In genomic region chr7:2437537-2438148, GRCh38 we compare ENCODE assay signal across 34 cellular contexts. TPM values are rescaled to one million over a fixed set of nuclear protein-coding genes. Genes with fewer than 3 reads are reported as not detected.
DNase-seq lines count a peak whose midpoint lies in the region; ATAC-seq, FAIRE-seq and TF ChIP-seq lines count a peak whose summit lies in the region.
"Had no signal": no experiment of that assay in that cellular context is flagged by ENCODE, and none has a peak within 500 bp of the region (broad histone marks: within the 10 kb centered on the region; RNA-seq: fewer than 3 reads in every experiment).

No MANE protein-coding gene starts in this region.

- H3K4me3 ChIP-seq in left ventricle myocardium inferior (no peak overlapping the region), heart left ventricle (no peak overlapping the region), keratinocyte (ENCODE audit: control insufficient read depth in 2 of 3, extremely low read depth in 1 of 3, insufficient read depth in 2 of 3, low read depth in 1 of 3, low read length in 3 of 3) (no peak overlapping the region), skeletal muscle satellite cell (ENCODE audit: low read length) (no peak overlapping the region)
- H3K4me3 ChIP-seq: breast epithelium, heart right ventricle, Peyer's patch, spleen, vagina had no signal

- peak overlapping the region; percentile 64 for H3K27ac ChIP-seq in left ventricle myocardium inferior (replicated peaks)
- peak overlapping the region in 2 of 12 donors; percentile 5 to 46 for H3K27ac ChIP-seq in heart left ventricle
- H3K27ac ChIP-seq in keratinocyte (ENCODE audit: control insufficient read depth, insufficient read depth, low read length): no peak overlapping the region
- H3K27ac ChIP-seq: breast epithelium, foreskin keratinocyte, Peyer's patch, spleen, vagina had no signal

- H3K36me3 ChIP-seq in left ventricle myocardium inferior (peaks cover 27% of the 10 kb centered on the region), heart left ventricle (peaks cover 0 to 42% (median 34%) of the 10 kb centered on the region in 9 donors), keratinocyte (ENCODE audit: control insufficient read depth in 2 of 2, extremely low read depth in 1 of 2, insufficient read depth in 2 of 2, low read length in 2 of 2) (peaks cover 0 to 2% of the 10 kb centered on the region in 2 experiments), skeletal muscle satellite cell (ENCODE audit: insufficient read depth, low read length) (peaks cover 16% of the 10 kb centered on the region)

- intact Hi-C loops in left ventricle myocardium inferior (cut with micrococcal nuclease): no loop called here
- intact Hi-C loops in heart left ventricle (cut with DNase I): no loop called here

- FAIRE-seq in keratinocyte (lab: Jason Lieb, UNC): no peak
- FAIRE-seq: H54 had no signal

- peak overlapping the region; percentile 37 for H3K4me2 ChIP-seq in keratinocyte (ENCODE audit: control insufficient read depth, extremely low read depth, insufficient read depth, low read depth, low read length)
- H3K4me2 ChIP-seq in skeletal muscle satellite cell (ENCODE audit: low read length): peak overlapping the region; percentile 49

- no peak for DNase-seq in left ventricle myocardium inferior
- no peak for DNase-seq in heart left ventricle
- DNase-seq in keratinocyte (ENCODE audit: low read depth, low spot score): no peak
- no peak for DNase-seq in RKO (ENCODE audit: low spot score)
- no peak for DNase-seq in activated effector memory CD4-positive, alpha-beta T cell treated with Interleukin-2 at 50 U/mL for 16 hours
- no peak for DNase-seq in NCI-H1436 (lab: John Stamatoyannopoulos, UW)
- no peak for DNase-seq in COR-L47 (lab: John Stamatoyannopoulos, UW)
- DNase-seq: activated CD4-positive, alpha-beta T cell treated with anti-CD3 and anti-CD28 coated beads, Interleukin-2, amount 50 U/mL, for 48 hours; activated CD8-positive, alpha-beta memory T cell treated with anti-CD3 and anti-CD28 coated beads, Interleukin-2, amount 50 U/mL, for 48 hours; amygdala; DMS79; erythroblast; foreskin keratinocyte; GDM1; heart right ventricle; natural killer cell; NCI-H1048; NCI-H187 treated with DMSO at 0.1 percent for 48 hours; NCI-H526 treated with DMSO at 0.1 percent for 48 hours; Peyer's patch; spleen; stimulated activated CD4-positive, alpha-beta T cell treated with anti-CD3 and anti-CD28 coated beads, Interleukin-2, amount 100 ng/mL, for 48 hours; T-cell had no signal

- H3K27me3 ChIP-seq in left ventricle myocardium inferior (ENCODE audit: low read depth): no peaks in the 10 kb centered on the region
- no peaks in the 10 kb centered on the region for H3K27me3 ChIP-seq in heart left ventricle
- no peaks in the 10 kb centered on the region for H3K27me3 ChIP-seq in keratinocyte (ENCODE audit: control insufficient read depth, extremely low read depth, insufficient read depth, low read length)
- H3K27me3 ChIP-seq in skeletal muscle satellite cell (ENCODE audit: control insufficient read depth, insufficient read depth, low read length): no peaks in the 10 kb centered on the region
- H3K27me3 ChIP-seq: breast epithelium, heart right ventricle, Peyer's patch, spleen, vagina had no signal

- H3K9me1 ChIP-seq in keratinocyte (ENCODE audit: control insufficient read depth, extremely low read depth, insufficient read depth, low read length): no peaks in the 10 kb centered on the region

- TF ChIP-seq POLR2A in heart left ventricle (IDR thresholded peaks at IDR 0.05): no peak

- peaks cover 25% of the 10 kb centered on the region for H3K4me1 ChIP-seq in left ventricle myocardium inferior
- peaks cover 0 to 25% (median 10%) of the 10 kb centered on the region in 12 donors for H3K4me1 ChIP-seq in heart left ventricle
- peaks cover 32% of the 10 kb centered on the region for H3K4me1 ChIP-seq in keratinocyte (ENCODE audit: control insufficient read depth, extremely low read depth, insufficient read depth, low read length)
- peaks cover 12% of the 10 kb centered on the region for H3K4me1 ChIP-seq in skeletal muscle satellite cell (ENCODE audit: control insufficient read depth, insufficient read depth, low read length)
- H3K4me1 ChIP-seq: breast epithelium, foreskin keratinocyte, Peyer's patch had no signal

- no peak for TF ChIP-seq CTCF in left ventricle myocardium inferior (IDR thresholded peaks at IDR 0.05; ENCODE audit: borderline replicate concordance)
- no peak for TF ChIP-seq CTCF in heart left ventricle (IDR thresholded peaks at IDR 0.05)
- TF ChIP-seq CTCF in keratinocyte (optimal IDR thresholded peaks at IDR 0.05 in 1 of 3, IDR thresholded peaks at IDR 0.05 in 1 of 3, conservative IDR thresholded peaks at IDR 0.05 in 1 of 3; ENCODE audit: extremely low read depth in 1 of 3, insufficient read depth in 2 of 3, low read length in 3 of 3): no peak

- no peak overlapping the region for H2AFZ ChIP-seq in keratinocyte (ENCODE audit: control insufficient read depth, low read length)

- dilution Hi-C loops in keratinocyte (cut with MboI; ENCODE audit: extremely low pct_ligation_motif_present, low sequenced_read_pairs): no loop called here

- WGBS in heart left ventricle, 4 donors: 75 to 90% (median 85%) methylated on average over 16 of the region's 16 CpGs

- no peaks in the 10 kb centered on the region for H3K79me2 ChIP-seq in keratinocyte (ENCODE audit: control insufficient read depth, insufficient read depth, low read length)

- H3K9ac ChIP-seq in keratinocyte (ENCODE audit: control insufficient read depth, extremely low read depth, insufficient read depth, low read length) (no peak overlapping the region), skeletal muscle satellite cell (ENCODE audit: low read depth, low read length) (no peak overlapping the region)

- H4K20me1 ChIP-seq in keratinocyte (ENCODE audit: control insufficient read depth, extremely low read depth, insufficient read depth, low read length): no peaks in the 10 kb centered on the region

- ATAC-seq in heart left ventricle: no peak
- ATAC-seq: activated CD4-positive, CD25-positive, alpha-beta regulatory T cell treated with anti-CD3 and anti-CD28 coated beads, Interleukin-2, amount 50 U/mL, for 24 hours; activated T-helper 17 cell treated with anti-CD3 and anti-CD28 coated beads, Interleukin-2, amount 50 U/mL, for 72 hours; natural killer cell; T-cell had no signal

- H3K9me3 ChIP-seq in left ventricle myocardium inferior (replicated peaks) (no peaks in the 10 kb centered on the region), heart left ventricle (no peaks in the 10 kb centered on the region), keratinocyte (ENCODE audit: control insufficient read depth, low read depth, low read length) (no peaks in the 10 kb centered on the region), skeletal muscle satellite cell (replicated peaks; ENCODE audit: low read length) (no peaks in the 10 kb centered on the region)
- H3K9me3 ChIP-seq: breast epithelium, heart right ventricle, Peyer's patch, spleen, vagina had no signal

RNA-seq across cellular contexts. Expression of gene CHST12, which starts 34.2 kb away (rescaled TPM):
- 15.3 TPM for total RNA-seq in left ventricle myocardium inferior
- total RNA-seq in heart left ventricle: 10 to 100 TPM; 12.7 to 20.7 (median 15.6) TPM
- polyA plus RNA-seq in heart left ventricle: 10 to 100 TPM; 12.5 to 14.7 TPM
- polyA plus RNA-seq in keratinocyte: 5.0 to 8.3 TPM (median 7.0 TPM) in 3 replicates
- 3.1 TPM for polyA plus RNA-seq in keratinocyte (2011; ENCODE audit: low read depth)
- polyA plus RNA-seq in keratinocyte (2011; cell fraction: cytosol; rRNA removed): 3.5 and 7.6 TPM in 2 replicates
- 8.3 and 12.2 TPM in 2 replicates for polyA plus RNA-seq in keratinocyte (2011; cell fraction: nucleus; rRNA removed)
- 4.7 and 7.9 TPM in 2 replicates for polyA plus RNA-seq in keratinocyte (2012; ENCODE audit: low replicate concordance)
- 2.7 to 6.8 TPM (median 3.4 TPM) in 3 replicates for polyA minus RNA-seq in keratinocyte
- polyA minus RNA-seq in keratinocyte (2011; cell fraction: cytosol; rRNA and poly(A)+ RNA removed): 17.1 TPM
- polyA minus RNA-seq in keratinocyte (2011; cell fraction: nucleus; rRNA and poly(A)+ RNA removed): 10.3 and 11.1 TPM in 2 replicates
- 2.0 and 6.3 TPM in 2 replicates for total RNA-seq in skeletal muscle satellite cell (2012; rRNA removed)

RNA-seq across cellular contexts. Expression of gene GRIFIN, which starts 38.6 kb away (rescaled TPM):
- total RNA-seq in left ventricle myocardium inferior (not detected), heart left ventricle (not detected)
- polyA plus RNA-seq in heart left ventricle (not detected), keratinocyte (not detected in 3 replicates)
- polyA plus RNA-seq in keratinocyte (2011; ENCODE audit: low read depth): not detected
- not detected in 2 replicates for polyA plus RNA-seq in keratinocyte (2011; cell fraction: cytosol; rRNA removed)
- not detected in 2 replicates for polyA plus RNA-seq in keratinocyte (2011; cell fraction: nucleus; rRNA removed)
- not detected in 2 replicates for polyA plus RNA-seq in keratinocyte (2012; ENCODE audit: low replicate concordance)
- polyA minus RNA-seq in keratinocyte: not detected in 3 replicates
- not detected for polyA minus RNA-seq in keratinocyte (2011; cell fraction: cytosol; rRNA and poly(A)+ RNA removed)
- polyA minus RNA-seq in keratinocyte (2011; cell fraction: nucleus; rRNA and poly(A)+ RNA removed): not detected in 2 replicates
- total RNA-seq in skeletal muscle satellite cell (2012; rRNA removed): not detected in 2 replicates
- total RNA-seq: A172; activated T-helper 17 cell treated with anti-CD3 and anti-CD28 coated beads, Interleukin-2, amount 50 U/mL, for 72 hours; breast epithelium; foreskin keratinocyte; heart right ventricle; natural killer cell; omental fat pad; Peyer's patch; renal cortical epithelial cell; SK-MEL-5; spleen; T-cell; vagina had no signal
- polyA plus RNA-seq: foreskin keratinocyte, heart right ventricle, IgD-negative memory B cell, spleen had no signal
